ENCODE assay signal across 1 cellular context in genomic region chr21:36072453-36073167, GRCh38.
TF ChIP-seq lines count a peak whose summit lies in the region.

No MANE protein-coding gene starts in this region.

TF ChIP-seq in WTC11, 78 proteins besides CTCF, POLR2A, EP300 and RAD21 (continued from another document):
- TF ChIP-seq ZNF423 (CRISPR knock-in tag; IDR thresholded peaks at IDR 0.05) (no peak), GTF2I (CRISPR knock-in tag; conservative IDR thresholded peaks at IDR 0.05) (no peak), USF2 (CRISPR knock-in tag; IDR thresholded peaks at IDR 0.05) (no peak), MYBL2 (CRISPR knock-in tag; IDR thresholded peaks at IDR 0.05) (no peak), NR1H2 (CRISPR knock-in tag; IDR thresholded peaks at IDR 0.05) (no peak), SMAD4 (CRISPR knock-in tag; IDR thresholded peaks at IDR 0.05) (no peak), KAT7 (CRISPR knock-in tag; IDR thresholded peaks at IDR 0.05; ENCODE audit: borderline replicate concordance) (no peak), ERG (CRISPR knock-in tag; IDR thresholded peaks at IDR 0.05) (no peak), FOXP1 (CRISPR knock-in tag; IDR thresholded peaks at IDR 0.05; ENCODE audit: borderline replicate concordance) (no peak), ZNF671 (CRISPR knock-in tag; IDR thresholded peaks at IDR 0.05) (no peak), MXD4 (CRISPR knock-in tag; IDR thresholded peaks at IDR 0.05; ENCODE audit: borderline replicate concordance) (no peak), SOX15 (CRISPR knock-in tag; IDR thresholded peaks at IDR 0.05) (no peak), FOXJ3 (CRISPR knock-in tag; IDR thresholded peaks at IDR 0.05; ENCODE audit: borderline replicate concordance) (no peak), E2F5 (CRISPR knock-in tag; IDR thresholded peaks at IDR 0.05) (no peak)
